In the genomic region with DNA sequence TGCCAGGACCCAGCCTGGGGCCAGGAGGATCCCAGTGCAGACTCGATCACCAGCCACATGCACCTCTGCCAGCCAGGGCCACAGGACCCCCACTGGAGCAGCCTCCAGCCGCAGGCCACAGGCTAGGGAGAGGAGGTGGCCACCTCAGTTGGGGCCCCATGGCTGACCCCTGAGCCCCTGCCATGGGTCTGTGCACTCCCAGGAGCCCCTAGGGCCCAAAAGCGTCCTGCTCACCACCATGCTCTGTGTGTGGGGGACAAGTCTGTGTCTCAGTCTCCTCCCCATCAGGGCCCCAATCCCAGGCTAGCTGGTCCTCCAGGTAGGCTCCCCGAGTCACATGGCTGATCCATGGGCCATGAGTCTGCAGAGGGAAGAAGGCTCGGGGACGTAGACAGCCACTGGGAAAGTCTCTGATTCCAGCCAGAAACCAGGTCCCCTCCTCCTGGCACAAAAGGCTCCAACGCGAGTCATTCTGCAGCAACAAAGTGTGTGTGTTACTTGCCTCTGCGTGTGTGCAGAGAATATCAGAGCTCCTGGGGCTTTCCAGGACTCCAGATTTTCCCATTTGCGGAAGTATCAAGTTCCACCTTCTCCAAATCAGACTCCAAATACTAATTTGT, we compare ENCODE assay signal across 6 cellular contexts.
DNase-seq lines count a peak whose midpoint lies in the region; TF ChIP-seq lines count a peak whose summit lies in the region.

No MANE protein-coding gene starts in this region.

- peak overlapping the region; percentile 75 for H3K4me2 ChIP-seq in parathyroid adenoma (ENCODE audit: low read length)

- H3K79me2 ChIP-seq in parathyroid adenoma = no peaks in the 10 kb centered on the region

- peak; percentile 67 for DNase-seq in activated CD8-positive, alpha-beta memory T cell treated with anti-CD3 and anti-CD28 coated beads for 24 hours
- no peak for DNase-seq in activated CD8-positive, alpha-beta memory T cell treated with anti-CD3 and anti-CD28 coated beads, Interleukin-2, amount 50 U/mL, for 4 hours
- DNase-seq in GOT3 (lab: John Stamatoyannopoulos, UW) (no peak), LoVo (ENCODE audit: low spot score) (no peak)

- no peaks in the 10 kb centered on the region for H3K36me3 ChIP-seq in parathyroid adenoma (ENCODE audit: control insufficient read depth, insufficient read depth, low read length)

- H3K27me3 ChIP-seq in parathyroid adenoma (ENCODE audit: control insufficient read depth, insufficient read depth, low read length) = no peaks in the 10 kb centered on the region

- no peaks in the 10 kb centered on the region for H3K9me3 ChIP-seq in parathyroid adenoma (ENCODE audit: control insufficient read depth, low read length)

- peak overlapping the region; percentile 69 for H2AFZ ChIP-seq in parathyroid adenoma

- H3K4me3 ChIP-seq in parathyroid adenoma (ENCODE audit: low read depth, low read length) = peak overlapping the region; percentile 26

- no peak for TF ChIP-seq CTCF in parathyroid adenoma (IDR thresholded peaks at IDR 0.05)

- peak overlapping the region; percentile 31 for H3K27ac ChIP-seq in cingulate gyrus (ENCODE audit: low read depth, low read length)
- H3K27ac ChIP-seq in parathyroid adenoma = peak overlapping the region; percentile 69

- no peak overlapping the region for H3K9ac ChIP-seq in parathyroid adenoma

- peaks cover 15% of the 10 kb centered on the region for H3K4me1 ChIP-seq in parathyroid adenoma
